Comparison of ENCODE assay signal across 23 cellular contexts in the genomic region with DNA sequence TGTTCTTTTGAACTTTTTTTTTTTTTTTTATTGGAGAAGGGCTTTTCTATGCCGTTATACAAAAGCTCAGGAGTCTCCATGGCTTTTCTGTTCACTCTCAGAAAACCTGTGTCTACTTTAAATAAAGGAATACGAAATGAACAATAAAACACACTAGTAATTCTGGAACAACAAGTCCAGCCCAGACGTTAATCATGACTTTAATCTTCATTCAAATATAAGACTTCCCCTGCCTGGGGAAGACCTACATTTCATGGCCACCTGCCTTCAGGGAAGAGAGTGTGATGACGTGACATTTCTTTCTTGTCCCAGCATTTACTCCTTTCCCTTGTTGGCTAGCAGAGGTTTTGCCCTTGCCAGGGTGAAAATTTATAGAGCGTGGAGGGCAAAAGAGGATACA.
DNase-seq lines count a peak whose midpoint lies in the region; ATAC-seq, FAIRE-seq and TF ChIP-seq lines count a peak whose summit lies in the region.
"Had no signal": no experiment of that assay in that cellular context is flagged by ENCODE, and none has a peak within 500 bp of the region (broad histone marks: within the 10 kb centered on the region; RNA-seq: fewer than 3 reads in every experiment).

No MANE protein-coding gene starts in this region.

- H3K4me1 ChIP-seq in HepG2 (ENCODE audit: insufficient read depth, low read length): no peaks in the 10 kb centered on the region
- H3K4me1 ChIP-seq in right lobe of liver: no peaks in the 10 kb centered on the region
- peaks cover 9% of the 10 kb centered on the region for H3K4me1 ChIP-seq in hepatocyte (ENCODE audit: insufficient read depth)
- H3K4me1 ChIP-seq: HAP-1 had no signal

- H3K4me1 Mint-ChIP-seq in type B pancreatic cell (ENCODE audit: unreplicated experiment): peaks cover 14% of the 10 kb centered on the region
- H3K4me1 Mint-ChIP-seq: CD4-positive, CD25-positive, alpha-beta regulatory T cell had no signal

- H3K36me3 ChIP-seq in HepG2 (replicated peaks in 1 of 2; ENCODE audit: control insufficient read depth in 1 of 2, insufficient read depth in 2 of 2, low read length in 2 of 2): no peaks in the 10 kb centered on the region
- H3K36me3 ChIP-seq in right lobe of liver: no peaks in the 10 kb centered on the region
- H3K36me3 ChIP-seq in hepatocyte (replicated peaks; ENCODE audit: insufficient read depth, low read depth): no peaks in the 10 kb centered on the region
- H3K36me3 ChIP-seq: BLaER1, HAP-1 had no signal

- in situ Hi-C loops in HepG2 (cut with HindIII; ENCODE audit: extremely low pct_ligation_motif_present, low pct_unique_long_range_greater_than_20kb): no loop called here

- no peaks in the 10 kb centered on the region for H3K9me3 ChIP-seq in HepG2 (ENCODE audit: low read length)
- H3K9me3 ChIP-seq in right lobe of liver: no peaks in the 10 kb centered on the region
- H3K9me3 ChIP-seq in hepatocyte (ENCODE audit: low read depth): no peaks in the 10 kb centered on the region
- H3K9me3 ChIP-seq: BLaER1, Caco-2, HAP-1 had no signal

- H2AFZ ChIP-seq in HepG2 (ENCODE audit: low read length) (no peak overlapping the region), hepatocyte (no peak overlapping the region)

- H3K4me2 ChIP-seq in HepG2 (ENCODE audit: low read depth, low read length): no peak overlapping the region
- H3K4me2 ChIP-seq in hepatocyte: no peak overlapping the region

- H4K20me1 ChIP-seq in HepG2 (ENCODE audit: insufficient read depth, low read length): no peaks in the 10 kb centered on the region
- no peaks in the 10 kb centered on the region for H4K20me1 ChIP-seq in hepatocyte (ENCODE audit: insufficient read depth, poor library complexity, severe bottlenecking)
- H4K20me1 ChIP-seq: BLaER1 had no signal

- H3K4me3 Mint-ChIP-seq in type B pancreatic cell: peak overlapping the region; percentile 31
- H3K4me3 Mint-ChIP-seq: CD4-positive, CD25-positive, alpha-beta regulatory T cell; CD8-positive, alpha-beta T cell; HFFc6 had no signal

- H3K4me3 ChIP-seq in HepG2 (replicated peaks in 1 of 3; ENCODE audit: insufficient read depth in 1 of 3, low read depth in 2 of 3, low read length in 3 of 3) (no peak overlapping the region), right lobe of liver (no peak overlapping the region), hepatocyte (no peak overlapping the region)
- H3K4me3 ChIP-seq: BLaER1, HAP-1 had no signal

- TF ChIP-seq CTCF in HepG2 (CRISPR knock-in tag; IDR thresholded peaks at IDR 0.05) (no peak), right lobe of liver (IDR thresholded peaks at IDR 0.05) (no peak), VCaP (conservative IDR thresholded peaks at IDR 0.05) (no peak), hepatocyte (IDR thresholded peaks at IDR 0.05; ENCODE audit: poor library complexity) (no peak), type B pancreatic cell (conservative IDR thresholded peaks at IDR 0.05) (no peak), GM20000 (IDR thresholded peaks at IDR 0.05; ENCODE audit: extremely low read depth, missing control alignments) (no peak)

- H3K27me3 Mint-ChIP-seq in type B pancreatic cell: no peaks in the 10 kb centered on the region
- H3K27me3 Mint-ChIP-seq: B cell; CD4-positive, CD25-positive, alpha-beta regulatory T cell had no signal

- FAIRE-seq in HepG2 (lab: Jason Lieb, UNC): no peak
- FAIRE-seq: G401.6, GM12892, H54 had no signal

- intact Hi-C loops in HepG2 (cut with micrococcal nuclease; ENCODE audit: unreplicated experiment): no loop called here
- intact Hi-C loops in right lobe of liver (cut with DNase I): no loop called here

- no peaks in the 10 kb centered on the region for H3K36me3 Mint-ChIP-seq in type B pancreatic cell
- H3K36me3 Mint-ChIP-seq: CD4-positive, CD25-positive, alpha-beta regulatory T cell; CD8-positive, alpha-beta T cell had no signal

- no peaks in the 10 kb centered on the region for H3K27me3 ChIP-seq in HepG2 (ENCODE audit: control insufficient read depth in 1 of 2, insufficient read depth in 2 of 2, low read length in 2 of 2)
- no peaks in the 10 kb centered on the region for H3K27me3 ChIP-seq in right lobe of liver
- H3K27me3 ChIP-seq in hepatocyte: no peaks in the 10 kb centered on the region
- H3K27me3 ChIP-seq: BLaER1 had no signal

- H3K79me2 ChIP-seq in HepG2 (ENCODE audit: insufficient read depth, low read length) (no peaks in the 10 kb centered on the region), hepatocyte (no peaks in the 10 kb centered on the region)

- TF ChIP-seq RAD21 in HepG2 (CRISPR knock-in tag; IDR thresholded peaks at IDR 0.05): no peak

- CTCF ChIA-PET in HepG2 (lab: Yijun Ruan, JAX; ENCODE audit: low intra/inter-chr PET ratio, low total read pairs): no interaction called here

- no peak for TF ChIP-seq EP300 in HepG2 (IDR thresholded peaks at IDR 0.05; ENCODE audit: low read depth in 2 of 2, low read length in 2 of 2)
- no peak for TF ChIP-seq EP300 in HepG2 (CRISPR knock-in tag; IDR thresholded peaks at IDR 0.05; ENCODE audit: borderline replicate concordance)

- BruUV-seq in HepG2 (replicated peaks; lab: Mats Ljungman, UMichigan): no TSS peak

- H3K27ac ChIP-seq in HepG2 (ENCODE audit: extremely low read length, insufficient read depth, low read length) (no peak overlapping the region), right lobe of liver (no peak overlapping the region), VCaP (0 out of 2 replicates have a peak overlapping the region, but pooled peaks have one; percentile 7), hepatocyte (peak overlapping the region; percentile 86)
- H3K27ac ChIP-seq: BLaER1, C4-2B had no signal

- H3K9ac ChIP-seq in HepG2 (ENCODE audit: insufficient read depth, low read depth, low read length): no peak overlapping the region
- H3K9ac ChIP-seq: BLaER1 had no signal

- no peak for DNase-seq in HepG2 (ENCODE audit: low spot score)
- no peak for DNase-seq in right lobe of liver
- DNase-seq in hepatocyte (ENCODE audit: low spot score): no peak
- DNase-seq in type B pancreatic cell (ENCODE audit: extremely low spot score, unreplicated experiment): no peak
- DNase-seq in NAMALWA (ENCODE audit: low spot score): no peak
- no peak for DNase-seq in AML-193 (lab: John Stamatoyannopoulos, UW)
- DNase-seq in GM20000 (ENCODE audit: low spot score): no peak
- DNase-seq: 8988T; Caco-2; CD4-positive, CD25-positive, alpha-beta regulatory T cell; CD8-positive, alpha-beta T cell; DMS153; DND-41; GOT3; HFFc6 had no signal

- whole genome bisulfite sequencing in HepG2 (ENCODE audit: low lambda C conversion rate): 11% methylated on average over 5 of the region's 5 CpGs
- WGBS in right lobe of liver (ENCODE audit: insufficient coverage, low coverage, low lambda C conversion rate, missing lambda C conversion rate): 45% methylated on average over 5 of the region's 5 CpGs
- 89% methylated on average over 5 of the region's 5 CpGs for WGBS in hepatocyte (ENCODE audit: low lambda C conversion rate, missing lambda C conversion rate)

- H3K9me3 Mint-ChIP-seq in type B pancreatic cell: peaks cover 22% of the 10 kb centered on the region
- H3K9me3 Mint-ChIP-seq: CD8-positive, alpha-beta T cell had no signal

- H3K9me2 ChIP-seq in hepatocyte (replicated peaks; ENCODE audit: insufficient read depth): no peaks in the 10 kb centered on the region

- POLR2A ChIA-PET in HepG2 (lab: Yijun Ruan, JAX): no interaction called here

- TF ChIP-seq POLR2A in HepG2 (IDR thresholded peaks at IDR 0.05; ENCODE audit: insufficient read depth in 1 of 2, low read depth in 2 of 2, low read length in 2 of 2) (no peak), right lobe of liver (IDR thresholded peaks at IDR 0.05) (no peak)

- ATAC-seq in HepG2 (no peak), right lobe of liver (no peak)
- ATAC-seq: CD8-positive, alpha-beta T cell had no signal

- H3K27ac Mint-ChIP-seq in type B pancreatic cell: peak overlapping the region; percentile 39
- H3K27ac Mint-ChIP-seq: B cell; CD4-positive, CD25-positive, alpha-beta regulatory T cell; CD8-positive, alpha-beta T cell; HFFc6 had no signal

TF ChIP-seq in HepG2, 621 proteins besides CTCF, POLR2A, EP300 and RAD21:
- TF ChIP-seq CREB1 (IDR thresholded peaks at IDR 0.05) (peak; percentile 32; the same call in 1 of the 2 replicates), CREB1 (CRISPR knock-in tag; IDR thresholded peaks at IDR 0.05) (no peak)
- TF ChIP-seq, protein P1, sequence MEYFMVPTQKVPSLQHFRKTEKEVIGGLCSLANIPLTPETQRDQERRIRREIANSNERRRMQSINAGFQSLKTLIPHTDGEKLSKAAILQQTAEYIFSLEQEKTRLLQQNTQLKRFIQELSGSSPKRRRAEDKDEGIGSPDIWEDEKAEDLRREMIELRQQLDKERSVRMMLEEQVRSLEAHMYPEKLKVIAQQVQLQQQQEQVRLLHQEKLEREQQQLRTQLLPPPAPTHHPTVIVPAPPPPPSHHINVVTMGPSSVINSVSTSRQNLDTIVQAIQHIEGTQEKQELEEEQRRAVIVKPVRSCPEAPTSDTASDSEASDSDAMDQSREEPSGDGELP (IDR thresholded peaks at IDR 0.05; ENCODE audit: borderline replicate concordance, low read depth): no peak
TF ChIP-seq in HepG2: peak in this region for 1.

Comparison
In these comparisons a context has a peak if more than half of its experiments do, and no peak if none do; other contexts are left out.
1. H3K27ac ChIP-seq: peak in VCaP (single experiment) and hepatocyte (single experiment); none in HepG2 (single experiment) and right lobe of liver (0 of 3).